ENCODE assay signal across 30 cellular contexts in the genomic region with DNA sequence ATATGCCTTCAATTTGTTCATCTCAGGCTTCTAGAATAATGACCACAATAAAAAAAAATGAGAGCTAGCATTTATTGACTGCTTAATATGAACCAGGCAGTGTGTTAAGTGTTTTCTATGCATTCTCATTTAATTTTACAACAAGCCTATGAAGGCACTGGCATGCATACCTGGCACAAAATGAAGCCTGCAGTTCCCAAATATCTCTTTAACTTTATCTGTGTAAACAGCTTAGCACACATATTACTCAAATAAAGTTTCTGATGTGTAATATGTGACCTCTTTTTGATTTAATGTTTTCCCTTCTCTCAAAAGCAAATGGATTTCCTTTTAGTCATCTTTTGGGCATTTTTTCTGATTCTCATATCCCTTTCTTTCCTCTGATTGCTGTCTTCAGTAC.
"Had no signal": no experiment of that assay in that cellular context is flagged by ENCODE, and none has a peak within 500 bp of the region (broad histone marks: within the 10 kb centered on the region; RNA-seq: fewer than 3 reads in every experiment).

No MANE protein-coding gene starts in this region.

- H3K27ac Mint-ChIP-seq: activated CD4-positive, alpha-beta memory T cell treated with anti-CD3 and anti-CD28 coated beads for 36 hours; activated CD4-positive, alpha-beta T cell treated with anti-CD3 and anti-CD28 coated beads for 36 hours; activated CD4-positive, alpha-beta T cell treated with anti-CD3 and anti-CD28 coated beads, Interleukin-2, amount 10 ng/mL, durations not matched to agents 7 days and 5 days; activated naive CD4-positive, alpha-beta T cell treated with anti-CD3 and anti-CD28 coated beads for 36 hours; activated naive CD4-positive, alpha-beta T cell treated with anti-CD3 and anti-CD28 coated beads, Interleukin-2, amount 50 U/mL, for 72 hours; activated T-helper 1 cell treated with anti-CD3 and anti-CD28 coated beads, Interleukin-12 subunit alpha, Interleukin-12 subunit beta, Interleukin-2, Interleukin-4 antibody, amounts not matched to agents 30 ng/mL and 10 ng/mL and 1 ng/mL, durations not matched to agents 14 hours and 24 hours and 36 hours; T-helper 2 cell treated with Interferon-gamma antibody and Interleukin-4, amounts not matched to agents 5 μg/mL and 100 μg/mL, for 36 hours; WTC11 had no signal

- H3K4me3 Mint-ChIP-seq: activated CD4-positive, alpha-beta memory T cell treated with anti-CD3 and anti-CD28 coated beads for 36 hours; activated CD4-positive, alpha-beta T cell treated with anti-CD3 and anti-CD28 coated beads for 36 hours; activated CD4-positive, alpha-beta T cell treated with anti-CD3 and anti-CD28 coated beads, Interleukin-2, amount 10 ng/mL, durations not matched to agents 7 days and 5 days; activated naive CD4-positive, alpha-beta T cell treated with anti-CD3 and anti-CD28 coated beads for 36 hours; activated T-cell treated with anti-CD3 and anti-CD28 coated beads, Interleukin-2, amount 50 U/mL, for 4 hours; activated T-helper 1 cell treated with anti-CD3 and anti-CD28 coated beads, Interleukin-12 subunit alpha, Interleukin-12 subunit beta, Interleukin-2, Interleukin-4 antibody, amounts not matched to agents 30 ng/mL and 10 ng/mL and 1 ng/mL, durations not matched to agents 14 hours and 24 hours and 36 hours; central memory CD8-positive, alpha-beta T cell; T-helper 2 cell treated with Interferon-gamma antibody and Interleukin-4, amounts not matched to agents 5 μg/mL and 100 μg/mL, for 36 hours; WTC11 had no signal

- H3K9me3 Mint-ChIP-seq: activated T-cell treated with anti-CD3 and anti-CD28 coated beads, Interleukin-2, amount 50 U/mL, for 4 hours; central memory CD8-positive, alpha-beta T cell had no signal

- H3K9me3 ChIP-seq: MG63 had no signal

- DNase-seq: activated CD4-positive, alpha-beta memory T cell treated with anti-CD3 and anti-CD28 coated beads for 36 hours; activated CD4-positive, alpha-beta T cell treated with anti-CD3 and anti-CD28 coated beads for 36 hours; activated CD4-positive, alpha-beta T cell treated with anti-CD3 and anti-CD28 coated beads, Interleukin-2, amount 10 ng/mL, durations not matched to agents 7 days and 5 days; activated CD8-positive, alpha-beta memory T cell treated with anti-CD3 and anti-CD28 coated beads, Interleukin-2, amount 50 U/mL, for 4 hours; activated gamma-delta T cell treated with Interleukin-2 at 50 U/mL for 16 hours; activated naive CD4-positive, alpha-beta T cell treated with anti-CD3 and anti-CD28 coated beads for 36 hours; activated T-cell treated with anti-CD3 and anti-CD28 coated beads for 4 hours; activated T-cell treated with anti-CD3 and anti-CD28 coated beads, Interleukin-2, amount 50 U/mL, for 4 hours; amniotic stem cell; aorta; Karpas-422; KBM-7; MG63; NCI-H1048; NCI-H1105 treated with DMSO at 0.1 percent for 48 hours; NCI-H1436 treated with DMSO at 0.1 percent for 48 hours; NCI-H1694 treated with DMSO at 0.1 percent for 48 hours; NCI-H2029; NCI-H345; NCI-H524 treated with DMSO at 0.1 percent for 48 hours; SHP77; SJCRH30 had no signal

- H3K27me3 Mint-ChIP-seq: activated CD4-positive, alpha-beta memory T cell treated with anti-CD3 and anti-CD28 coated beads for 36 hours; activated CD4-positive, alpha-beta T cell treated with anti-CD3 and anti-CD28 coated beads for 36 hours; activated CD4-positive, alpha-beta T cell treated with anti-CD3 and anti-CD28 coated beads, Interleukin-2, amount 10 ng/mL, durations not matched to agents 7 days and 5 days; central memory CD8-positive, alpha-beta T cell had no signal

- H3K4me3 ChIP-seq: cardiac muscle cell, MG63, SJCRH30, SK-N-MC had no signal

- H3K36me3 ChIP-seq: cardiac muscle cell, MG63, SJCRH30 had no signal

- H3K27ac ChIP-seq: cardiac muscle cell, SJCRH30, SK-N-MC had no signal

- H3K27me3 ChIP-seq: cardiac muscle cell, MG63, SJCRH30 had no signal

- ATAC-seq: activated CD4-positive, alpha-beta T cell treated with anti-CD3 and anti-CD28 coated beads for 36 hours; activated CD4-positive, CD25-positive, alpha-beta regulatory T cell treated with anti-CD3 and anti-CD28 coated beads, Interleukin-2, amount 50 U/mL, for 24 hours; activated naive CD4-positive, alpha-beta T cell treated with anti-CD3 and anti-CD28 coated beads, Interleukin-2, amount 50 U/mL, for 72 hours; activated T-cell treated with anti-CD3 and anti-CD28 coated beads, Interleukin-2, amount 50 U/mL, for 4 hours; WTC11 had no signal

- H3K4me1 Mint-ChIP-seq: activated CD4-positive, alpha-beta T cell treated with anti-CD3 and anti-CD28 coated beads for 36 hours; activated CD4-positive, alpha-beta T cell treated with anti-CD3 and anti-CD28 coated beads, Interleukin-2, amount 10 ng/mL, durations not matched to agents 7 days and 5 days; central memory CD8-positive, alpha-beta T cell had no signal

- H3K36me3 Mint-ChIP-seq: activated CD4-positive, alpha-beta memory T cell treated with anti-CD3 and anti-CD28 coated beads for 36 hours; activated naive CD4-positive, alpha-beta T cell treated with anti-CD3 and anti-CD28 coated beads, Interleukin-2, amount 50 U/mL, for 72 hours; WTC11 had no signal

- H3K4me1 ChIP-seq: SJCRH30 had no signal
